11 cellular contexts compared by ENCODE assay signal in the genomic region with DNA sequence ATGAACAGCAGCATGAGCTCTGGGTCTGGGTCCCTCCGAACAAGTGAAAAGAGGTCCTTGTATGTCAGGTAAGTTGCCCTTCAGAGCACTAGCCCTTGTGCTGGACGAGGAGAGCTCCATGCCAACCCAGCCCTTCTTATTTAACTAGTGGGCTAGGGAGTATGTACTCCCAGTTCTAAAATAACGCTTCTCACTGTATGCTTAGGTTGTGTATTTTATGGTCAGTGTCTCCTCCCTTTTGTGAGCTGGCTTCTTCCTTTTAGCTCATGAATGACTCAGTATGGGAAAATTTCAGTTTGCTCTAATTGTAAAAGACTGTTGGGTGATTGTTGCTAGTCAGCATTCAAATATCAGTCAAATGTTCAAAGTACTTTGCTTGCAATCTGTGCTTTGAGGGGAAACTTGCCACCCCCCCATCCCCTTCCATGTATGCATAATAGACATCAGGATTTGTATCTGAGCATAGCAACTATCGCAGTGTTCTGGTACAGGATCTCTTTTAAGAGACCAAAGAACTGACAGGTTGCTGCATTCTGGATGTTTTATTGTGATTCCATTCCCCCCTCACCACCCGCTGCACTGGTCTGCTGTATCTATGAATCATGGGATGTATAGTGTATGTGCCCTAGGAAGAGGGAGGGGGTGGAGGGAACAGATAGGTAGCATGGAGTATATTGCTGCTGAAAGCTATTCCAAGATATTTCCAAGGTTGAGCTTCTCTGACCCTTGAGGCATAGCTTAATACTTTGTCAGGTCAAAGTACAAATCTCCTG. TPM values are rescaled to one million over a fixed set of nuclear protein-coding genes. Genes with fewer than 3 reads are reported as not detected.
DNase-seq lines count a peak whose midpoint lies in the region; ATAC-seq, FAIRE-seq and TF ChIP-seq lines count a peak whose summit lies in the region.
"Had no signal": no experiment of that assay in that cellular context is flagged by ENCODE, and none has a peak within 500 bp of the region (broad histone marks: within the 10 kb centered on the region; RNA-seq: fewer than 3 reads in every experiment).

No MANE protein-coding gene starts in this region.

- CTCF ChIA-PET in H1 (lab: Charles Lee; ENCODE audit: partially characterized antibody), result interaction anchor here (1.0 to 1.5 kb wide), 5 partner anchors 16 to 44 kb away, joined by 3 to 5 read pairs (median 4); no protein-coding TSS in a partner anchor

- no peak overlapping the region for H4K5ac ChIP-seq in H1 (ENCODE audit: insufficient read length, low read depth, low read length)

- TF ChIP-seq EP300 in H1 (IDR thresholded peaks at IDR 0.05; ENCODE audit: borderline replicate concordance in 1 of 2, low read depth in 2 of 2, low read length in 2 of 2), result no peak

- H3K36me3 ChIP-seq in H1 (ENCODE audit: control insufficient read depth in 2 of 4, insufficient read depth in 4 of 4, low read length in 3 of 4), result peaks cover 0 to 24% (median 4%) of the 10 kb centered on the region in 4 experiments; a peak in 3 of 8 replicates

- H2BK120ac ChIP-seq in H1 (replicated peaks; ENCODE audit: low read depth, low read length), result no peak overlapping the region

- H3K79me2 ChIP-seq in H1 (ENCODE audit: control insufficient read depth in 1 of 2, insufficient read depth in 2 of 2, low read length in 2 of 2), result peaks cover 0 to 67% of the 10 kb centered on the region in 2 experiments; a peak in 2 of 4 replicates

- no peak overlapping the region for H3K4ac ChIP-seq in H1 (replicated peaks; ENCODE audit: insufficient read length, low read depth, low read length)

- H3K4me1 ChIP-seq in H1 (replicated peaks in 1 of 4; ENCODE audit: control insufficient read depth in 3 of 4, insufficient read depth in 4 of 4, low read length in 3 of 4), result peaks cover 7 to 34% (median 22%) of the 10 kb centered on the region in 4 experiments; a peak in 6 of 7 replicates

- TF ChIP-seq POLR2A in H1 (IDR thresholded peaks at IDR 0.05; ENCODE audit: control extremely low read depth in 1 of 2, low read depth in 2 of 2, low read length in 2 of 2), result no peak

- no peak overlapping the region for H4K8ac ChIP-seq in H1 (ENCODE audit: extremely low read depth, insufficient read depth, low read length)

- POLR2A ChIA-PET in H1 (lab: Charles Lee; ENCODE audit: partially characterized antibody), result interaction anchor here (0.9 to 5.3 kb wide), 4 partner anchors 9 to 24 kb away, joined by 3 to 29 read pairs (median 7); no protein-coding TSS in a partner anchor

- WGBS in H1 (ENCODE audit: extremely low coverage in 1 of 2, insufficient coverage in 1 of 2, insufficient read length in 1 of 2, insufficient replicate concordance in 2 of 2, low coverage in 1 of 2, low lambda C conversion rate in 2 of 2, missing lambda C conversion rate in 1 of 2), 2 experiments, result 74% methylated on average over 4 of the region's 5 CpGs; no CpG with 5 or more reads in 1 of the 2 experiments

- H3K56ac ChIP-seq in H1 (replicated peaks; ENCODE audit: insufficient read length, low read depth, low read length), result no peak overlapping the region

- TF ChIP-seq CTCF in AG10803 (conservative IDR thresholded peaks at IDR 0.05; ENCODE audit: low read length) (no peak), H1 (IDR thresholded peaks at IDR 0.05; ENCODE audit: control extremely low read depth in 1 of 3, insufficient read depth in 1 of 3, low read depth in 1 of 3, low read length in 3 of 3) (no peak), GM20000 (IDR thresholded peaks at IDR 0.05; ENCODE audit: extremely low read depth, missing control alignments) (no peak)

- no peak overlapping the region for H3K27ac ChIP-seq in H1 (ENCODE audit: low read depth, low read length)

- DNase-seq in AG10803 (ENCODE audit: low read depth) (peak; percentile 54), MV-4-11 (lab: John Stamatoyannopoulos, UW) (peak; percentile 1), H1 (ENCODE audit: low read depth in 1 of 2, low spot score in 2 of 2) (no peak), myocyte (ENCODE audit: low read depth) (peak; percentile 21), GDM1 (lab: John Stamatoyannopoulos, UW) (no peak), GM20000 (ENCODE audit: low spot score) (no peak)
- DNase-seq: DMS79, Kasumi-1 had no signal

- ATAC-seq in HG02678 (IDR thresholded peaks at IDR 0.05; ENCODE audit: unreplicated experiment), result no peak
- ATAC-seq in HG03039 (IDR thresholded peaks at IDR 0.05; ENCODE audit: unreplicated experiment), result no peak

- no peak overlapping the region for H3K18ac ChIP-seq in H1 (ENCODE audit: extremely low read depth, low read length)

- H2AFZ ChIP-seq in H1 (ENCODE audit: low read length), result no peak overlapping the region

- no peak overlapping the region for H2BK12ac ChIP-seq in H1 (ENCODE audit: low read depth, low read length)

- no peak overlapping the region for H4K91ac ChIP-seq in H1 (replicated peaks; ENCODE audit: insufficient read length, low read length)

- H3K4me3 ChIP-seq in AG10803 (ENCODE audit: low read length), result no peak overlapping the region
- H3K4me3 ChIP-seq in H1 (ENCODE audit: extremely low read depth in 1 of 4, insufficient read depth in 2 of 4, low read depth in 3 of 4, low read length in 4 of 4), result no peak overlapping the region; a peak in 1 of 8 replicates

- no peak overlapping the region for H2BK20ac ChIP-seq in H1 (ENCODE audit: low read length)

- no peak overlapping the region for H2BK5ac ChIP-seq in H1 (ENCODE audit: low read depth, low read length)

- no peak overlapping the region; a peak in 2 of 7 replicates for H3K9ac ChIP-seq in H1 (replicated peaks in 1 of 4; ENCODE audit: extremely low read depth in 1 of 4, low read depth in 3 of 4, low read length in 3 of 4)

- peaks cover 1% of the 10 kb centered on the region for H3K23me2 ChIP-seq in H1 (ENCODE audit: low read depth, low read length)

- no peak overlapping the region for H3K14ac ChIP-seq in H1 (ENCODE audit: insufficient read length)

- no peak for TF ChIP-seq RAD21 in H1 (IDR thresholded peaks at IDR 0.05 in 1 of 2, conservative IDR thresholded peaks at IDR 0.05 in 1 of 2; ENCODE audit: low read depth in 2 of 2, low read length in 2 of 2)

- no peak overlapping the region for H3K23ac ChIP-seq in H1 (ENCODE audit: insufficient read length)

- H3K27me3 ChIP-seq in H1 (replicated peaks in 1 of 4; ENCODE audit: control insufficient read depth in 3 of 4, extremely low read depth in 1 of 4, insufficient read depth in 3 of 4, low read length in 3 of 4), result no peaks in the 10 kb centered on the region

- peak overlapping the region; percentile 39 to 88; a peak in 3 of 4 replicates for H3K4me2 ChIP-seq in H1 (ENCODE audit: insufficient read depth in 1 of 2, low read depth in 2 of 2, low read length in 2 of 2)

- H3K79me1 ChIP-seq in H1 (ENCODE audit: low read depth, low read length), result peaks cover 4% of the 10 kb centered on the region

- no peaks in the 10 kb centered on the region for H3K9me3 ChIP-seq in H1 (ENCODE audit: insufficient read depth in 2 of 2, low read depth in 1 of 2, low read length in 1 of 2)

- no peak overlapping the region for H2AK5ac ChIP-seq in H1 (ENCODE audit: low read depth, low read length)

- FAIRE-seq in H1 (lab: Jason Lieb, UNC), result no peak

- peaks cover 4 to 26% of the 10 kb centered on the region in 2 experiments for H4K20me1 ChIP-seq in H1 (replicated peaks in 1 of 2; ENCODE audit: control insufficient read depth in 1 of 2, insufficient read depth in 2 of 2, low read length in 2 of 2)

- H2BK15ac ChIP-seq in H1 (ENCODE audit: low read length), result no peak overlapping the region

TF ChIP-seq in H1, 55 proteins besides CTCF, POLR2A, EP300 and RAD21:
- TF ChIP-seq FOSL1 (IDR thresholded peaks at IDR 0.05; ENCODE audit: insufficient read depth, low read depth, low read length) (no peak), KDM5A (IDR thresholded peaks at IDR 0.05; ENCODE audit: low read length) (no peak), NANOG (IDR thresholded peaks at IDR 0.05; ENCODE audit: insufficient read depth, low read depth, low read length, poor library complexity, severe bottlenecking) (no peak), TBP (IDR thresholded peaks at IDR 0.05; ENCODE audit: low read depth, low read length) (no peak), SIX5 (IDR thresholded peaks at IDR 0.05; ENCODE audit: low read depth, low read length) (no peak), CREB1 (IDR thresholded peaks at IDR 0.05) (no peak), TCF12 (IDR thresholded peaks at IDR 0.05; ENCODE audit: low read depth, low read length) (no peak), SUZ12 (IDR thresholded peaks at IDR 0.05; ENCODE audit: low read length) (no peak)
- TF ChIP-seq, protein P1, sequence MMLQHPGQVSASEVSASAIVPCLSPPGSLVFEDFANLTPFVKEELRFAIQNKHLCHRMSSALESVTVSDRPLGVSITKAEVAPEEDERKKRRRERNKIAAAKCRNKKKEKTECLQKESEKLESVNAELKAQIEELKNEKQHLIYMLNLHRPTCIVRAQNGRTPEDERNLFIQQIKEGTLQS (IDR thresholded peaks at IDR 0.05; ENCODE audit: insufficient read depth, low read depth, low read length), result no peak

RNA-seq across cellular contexts. Expression of a gene that starts 34.7 kb away (rescaled TPM):
- total RNA-seq in H1 (2021; fragmentation: NEBNext Ultra II Directional; extraction: Animal tissue kit (Norgen Biotek cat#: 25700)), result 57.1 and 63.8 TPM in 2 replicates
- polyA plus RNA-seq in H1 (2011; rRNA removed), result 22.4 and 29.2 TPM in 2 replicates
- 33.4 TPM for polyA plus RNA-seq in H1 (2011; cell fraction: cytosol; rRNA removed)
- polyA plus RNA-seq in H1 (2011; cell fraction: nucleus; rRNA removed), result 27.1 TPM
- polyA plus RNA-seq in H1 (2012, experiment 1 of 2), result 35.3 to 48.6 TPM (median 37.3 TPM) in 4 replicates
- polyA plus RNA-seq in H1 (2012, experiment 2 of 2), result 11.5 TPM
- polyA plus RNA-seq in H1 (2013, experiment 1 of 2), result 32.3 TPM
- polyA plus RNA-seq in H1 (2013, experiment 2 of 2), result 36.5 TPM
- polyA minus RNA-seq in H1 (2011; rRNA and poly(A)+ RNA removed), result 60.1 and 65.3 TPM in 2 replicates
- 35.3 TPM for polyA minus RNA-seq in H1 (2011; cell fraction: cytosol; rRNA and poly(A)+ RNA removed)
- polyA minus RNA-seq in H1 (2011; cell fraction: nucleus; rRNA and poly(A)+ RNA removed), result 28.0 TPM
- total RNA-seq in myocyte, result 1.0 and 1.2 TPM in 2 replicates
- polyA plus RNA-seq in myocyte (2012), result 3.2 TPM

RNA-seq across cellular contexts. Expression of a gene that starts 56.3 kb away (rescaled TPM):
- total RNA-seq in H1 (2021; fragmentation: NEBNext Ultra II Directional; extraction: Animal tissue kit (Norgen Biotek cat#: 25700)), result 25.6 and 27.6 TPM in 2 replicates
- polyA plus RNA-seq in H1 (2011; rRNA removed), result 68.3 and 75.5 TPM in 2 replicates
- polyA plus RNA-seq in H1 (2011; cell fraction: cytosol; rRNA removed), result 65.1 TPM
- 110 TPM for polyA plus RNA-seq in H1 (2011; cell fraction: nucleus; rRNA removed)
- 36.7 to 48.2 TPM (median 43.9 TPM) in 4 replicates for polyA plus RNA-seq in H1 (2012, experiment 1 of 2)
- 44.3 TPM for polyA plus RNA-seq in H1 (2012, experiment 2 of 2)
- 24.1 TPM for polyA plus RNA-seq in H1 (2013, experiment 1 of 2)
- polyA plus RNA-seq in H1 (2013, experiment 2 of 2), result 20.7 TPM
- polyA minus RNA-seq in H1 (2011; rRNA and poly(A)+ RNA removed), result 75.6 and 86.0 TPM in 2 replicates
- polyA minus RNA-seq in H1 (2011; cell fraction: cytosol; rRNA and poly(A)+ RNA removed), result 23.3 TPM
- 30.4 TPM for polyA minus RNA-seq in H1 (2011; cell fraction: nucleus; rRNA and poly(A)+ RNA removed)
- not detected in 2 replicates for total RNA-seq in myocyte
- 0.15 TPM for polyA plus RNA-seq in myocyte (2012)
- total RNA-seq: pulmonary artery endothelial cell had no signal

Comparison
In these comparisons a context has a peak if more than half of its experiments do, and no peak if none do; other contexts are left out.
1. DNase-seq: peak in AG10803 (single experiment), MV-4-11 (single experiment) and myocyte (single experiment); none in H1 (0 of 2), GDM1 (single experiment) and GM20000 (single experiment).
2. RNA of a gene that starts 34.7 kb away (total RNA-seq): 57.1 to 63.8 TPM in H1; 1.0 to 1.2 TPM in myocyte; every median in the first group is over 10 times any median in the second.
3. RNA of a gene that starts 56.3 kb away (total RNA-seq): 25.6 to 27.6 TPM in H1; not detected in myocyte; every median in the first group is over 10 times any median in the second.